18 cellular contexts compared by ENCODE assay signal in the genomic region with DNA sequence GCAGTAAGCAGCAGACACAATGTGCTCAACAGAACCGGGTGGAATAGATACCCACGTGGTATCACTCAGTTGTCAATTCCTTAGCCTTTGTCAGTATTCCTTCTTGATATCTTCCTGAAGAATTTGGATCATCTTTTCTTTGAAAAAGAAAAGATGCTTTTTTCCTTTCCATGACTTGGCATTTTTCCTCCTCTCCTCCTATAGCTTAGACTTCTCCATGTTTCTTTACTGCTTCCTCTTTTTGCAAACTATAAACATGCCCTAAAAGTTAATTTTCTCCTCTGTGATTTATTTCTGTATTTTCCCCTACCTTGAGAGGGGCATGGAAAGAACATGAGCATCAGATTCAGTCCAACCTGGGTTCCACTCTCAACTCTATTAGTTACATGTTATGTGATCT. TPM values are rescaled to one million over a fixed set of nuclear protein-coding genes. Genes with fewer than 3 reads are reported as not detected.
"Had no signal": no experiment of that assay in that cellular context is flagged by ENCODE, and none has a peak within 500 bp of the region (broad histone marks: within the 10 kb centered on the region; RNA-seq: fewer than 3 reads in every experiment).

No MANE protein-coding gene starts in this region.

- H3K27ac Mint-ChIP-seq: nephron; stimulated activated memory B cell treated with anti-CD40 and anti-IgM and Interleukin-4, amounts not matched to agents 10 μg/mL and 1 μg/mL and 100 μg/mL, for 72 hours; stimulated activated naive CD8-positive, alpha-beta T cell treated with anti-CD3 and anti-CD28 coated beads, Interleukin-15, Interleukin-2, amounts not matched to agents 100 ng/mL and 50 ng/mL, for 24 hours had no signal

- H3K4me3 Mint-ChIP-seq: naive B cell; nephron; stimulated activated memory B cell treated with anti-CD40 and anti-IgM and Interleukin-4, amounts not matched to agents 10 μg/mL and 1 μg/mL and 100 μg/mL, for 72 hours; stimulated activated naive CD8-positive, alpha-beta T cell treated with anti-CD3 and anti-CD28 coated beads, Interleukin-15, Interleukin-2, amounts not matched to agents 100 ng/mL and 50 ng/mL, for 24 hours had no signal

- H3K4me1 Mint-ChIP-seq: nephron; stimulated activated memory B cell treated with anti-CD40 and anti-IgM and Interleukin-4, amounts not matched to agents 10 μg/mL and 1 μg/mL and 100 μg/mL, for 72 hours had no signal

- H3K9me3 Mint-ChIP-seq: naive B cell; nephron; stimulated activated memory B cell treated with anti-CD40 and anti-IgM and Interleukin-4, amounts not matched to agents 10 μg/mL and 1 μg/mL and 100 μg/mL, for 72 hours; stimulated activated naive CD8-positive, alpha-beta T cell treated with anti-CD3 and anti-CD28 coated beads, Interleukin-15, Interleukin-2, amounts not matched to agents 100 ng/mL and 50 ng/mL, for 24 hours had no signal

- H3K36me3 Mint-ChIP-seq: naive B cell; stimulated activated memory B cell treated with anti-CD40 and anti-IgM and Interleukin-4, amounts not matched to agents 10 μg/mL and 1 μg/mL and 100 μg/mL, for 72 hours had no signal

- DNase-seq: foreskin keratinocyte; heart right ventricle; hypothalamus; kidney glomerular epithelial cell; mesendoderm; naive B cell; spleen; stimulated activated CD4-positive, alpha-beta T cell treated with anti-CD3 and anti-CD28 coated beads, Interleukin-15, amount 100 ng/mL, for 24 hours; stimulated activated CD4-positive, alpha-beta T cell treated with anti-CD3 and anti-CD28 coated beads, Interleukin-1b, Interleukin-23, amount 100 ng/mL, for 48 hours; stimulated activated CD4-positive, alpha-beta T cell treated with anti-CD3 and anti-CD28 coated beads, Interleukin-4, amount 100 ng/mL, for 24 hours; tibial artery; upper lobe of left lung; uterus had no signal

- FAIRE-seq: islet of Langerhans had no signal

RNA-seq across cellular contexts. Expression of a gene that starts 11.7 kb away (rescaled TPM):
- polyA plus RNA-seq: foreskin keratinocyte, heart right ventricle, liver, spleen had no signal

RNA-seq across cellular contexts. Expression of a gene that starts 45.0 kb away (rescaled TPM):
- polyA plus RNA-seq: heart right ventricle, liver, spleen had no signal
